Comparison of ENCODE assay signal across 7 cellular contexts in the genomic region with DNA sequence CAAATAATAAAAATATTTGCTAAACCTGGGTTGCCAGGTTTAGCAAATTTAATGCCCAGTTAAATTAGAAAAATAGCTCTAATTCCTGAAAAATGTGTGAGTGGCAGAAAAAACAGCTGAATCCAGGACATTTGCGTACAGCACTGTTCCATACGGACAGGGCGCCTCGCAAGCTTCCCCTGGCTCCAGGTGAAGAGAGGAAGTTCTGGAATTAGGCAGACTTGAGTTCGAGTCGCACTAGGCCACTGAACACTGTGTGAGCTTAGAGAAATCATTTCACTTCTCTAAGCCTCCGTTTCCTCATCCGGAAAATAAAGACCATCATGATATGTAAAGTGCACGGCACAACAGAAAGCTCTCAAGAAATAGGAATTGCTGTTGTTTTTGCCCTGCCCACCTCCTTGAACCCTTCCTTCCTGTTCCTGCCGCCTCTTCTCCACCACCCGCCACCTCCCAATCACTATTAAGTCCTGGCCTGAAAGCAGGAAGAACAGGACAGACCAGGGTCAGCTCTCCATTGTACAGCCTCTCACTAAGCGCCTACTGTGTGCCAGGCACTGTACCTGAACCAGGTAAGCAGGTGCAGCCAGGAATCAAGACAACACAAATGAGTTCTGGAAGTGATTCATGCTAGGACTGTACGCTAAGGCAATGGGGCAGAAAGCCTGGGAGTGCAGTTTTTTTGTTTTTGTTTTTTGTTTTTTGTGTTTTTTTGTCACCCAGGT. TPM values are rescaled to one million over a fixed set of nuclear protein-coding genes. Genes with fewer than 3 reads are reported as not detected.
DNase-seq lines count a peak whose midpoint lies in the region; ATAC-seq and TF ChIP-seq lines count a peak whose summit lies in the region.

No MANE protein-coding gene starts in this region.

- H3K36me3 Mint-ChIP-seq in HFFc6 (ENCODE audit: low read depth) = no peaks in the 10 kb centered on the region
- H3K36me3 Mint-ChIP-seq in stimulated activated memory B cell treated with anti-CD40 and anti-IgM and Interleukin-4, amounts not matched to agents 10 μg/mL and 1 μg/mL and 100 μg/mL, for 72 hours = no peaks in the 10 kb centered on the region

- no peak overlapping the region for H3K27ac Mint-ChIP-seq in HFFc6
- peak overlapping the region; percentile 28 for H3K27ac Mint-ChIP-seq in stimulated activated memory B cell treated with anti-CD40 and anti-IgM and Interleukin-4, amounts not matched to agents 10 μg/mL and 1 μg/mL and 100 μg/mL, for 72 hours

- no peaks in the 10 kb centered on the region for H3K9me3 Mint-ChIP-seq in HFFc6
- H3K9me3 Mint-ChIP-seq in stimulated activated memory B cell treated with anti-CD40 and anti-IgM and Interleukin-4, amounts not matched to agents 10 μg/mL and 1 μg/mL and 100 μg/mL, for 72 hours = no peaks in the 10 kb centered on the region

- no peak for ATAC-seq in stimulated activated memory B cell treated with anti-CD40 and anti-IgM and Interleukin-4, amounts not matched to agents 10 μg/mL and 1 μg/mL and 100 μg/mL, for 72 hours
- ATAC-seq in body of pancreas = no peak

- WGBS in hepatocyte (ENCODE audit: low lambda C conversion rate, missing lambda C conversion rate) = 85% methylated on average over 13 of the region's 13 CpGs
- 35 to 44% methylated on average over 13 of the region's 13 CpGs for WGBS in body of pancreas, 2 donors

- H3K4me3 Mint-ChIP-seq in HFFc6 = peak overlapping the region; percentile 86
- peak overlapping the region; percentile 78 for H3K4me3 Mint-ChIP-seq in stimulated activated memory B cell treated with anti-CD40 and anti-IgM and Interleukin-4, amounts not matched to agents 10 μg/mL and 1 μg/mL and 100 μg/mL, for 72 hours

- peaks cover 22% of the 10 kb centered on the region for H3K79me2 ChIP-seq in hepatocyte

- no peaks in the 10 kb centered on the region for H4K20me1 ChIP-seq in hepatocyte (ENCODE audit: insufficient read depth, poor library complexity, severe bottlenecking)

- no peak for TF ChIP-seq POLR2A in body of pancreas (IDR thresholded peaks at IDR 0.05)

- H3K36me3 ChIP-seq in hepatocyte (replicated peaks; ENCODE audit: insufficient read depth, low read depth) = no peaks in the 10 kb centered on the region
- H3K36me3 ChIP-seq in body of pancreas (replicated peaks in 1 of 2; ENCODE audit: insufficient read depth in 1 of 2, low read depth in 2 of 2) = no peaks in the 10 kb centered on the region

- H2AFZ ChIP-seq in hepatocyte = peak overlapping the region; percentile 54

- intact Hi-C loops in body of pancreas (cut with DNase I) = no loop called here

- H3K27me3 ChIP-seq in hepatocyte (no peaks in the 10 kb centered on the region), body of pancreas (no peaks in the 10 kb centered on the region)

- no peak for DNase-seq in HFFc6
- DNase-seq in hepatocyte (ENCODE audit: low spot score) = no peak
- DNase-seq in NCI-H510A treated with DMSO at 0.1 percent for 48 hours (lab: John Stamatoyannopoulos, UW) = no peak
- no peak for DNase-seq in body of pancreas
- DNase-seq in DMS79 treated with DMSO at 0.1 percent for 48 hours (lab: John Stamatoyannopoulos, UW) = no peak

- H3K27me3 Mint-ChIP-seq in HFFc6 (ENCODE audit: insufficient read depth) = peaks cover 6% of the 10 kb centered on the region
- peaks cover 9% of the 10 kb centered on the region for H3K27me3 Mint-ChIP-seq in stimulated activated memory B cell treated with anti-CD40 and anti-IgM and Interleukin-4, amounts not matched to agents 10 μg/mL and 1 μg/mL and 100 μg/mL, for 72 hours

- no peaks in the 10 kb centered on the region for H3K9me2 ChIP-seq in hepatocyte (replicated peaks; ENCODE audit: insufficient read depth)

- peak overlapping the region; percentile 90 for H3K4me2 ChIP-seq in hepatocyte

- H3K27ac ChIP-seq in hepatocyte (no peak overlapping the region), body of pancreas (peak overlapping the region in 1 of 4 donors; percentile 87)

- H3K4me1 Mint-ChIP-seq in HFFc6 (ENCODE audit: low read depth) = peaks cover 31% of the 10 kb centered on the region
- H3K4me1 Mint-ChIP-seq in stimulated activated memory B cell treated with anti-CD40 and anti-IgM and Interleukin-4, amounts not matched to agents 10 μg/mL and 1 μg/mL and 100 μg/mL, for 72 hours = peaks cover 19% of the 10 kb centered on the region

- TF ChIP-seq CTCF in HFFc6 (IDR thresholded peaks at IDR 0.05) (no peak), WI38 (IDR thresholded peaks at IDR 0.05; ENCODE audit: low read depth, low read length) (no peak), hepatocyte (IDR thresholded peaks at IDR 0.05; ENCODE audit: poor library complexity) (no peak), body of pancreas (IDR thresholded peaks at IDR 0.05) (no peak)

- H3K4me1 ChIP-seq in hepatocyte (ENCODE audit: insufficient read depth) (peaks cover 3% of the 10 kb centered on the region), body of pancreas (peaks cover 45% of the 10 kb centered on the region)

- no peaks in the 10 kb centered on the region for H3K9me3 ChIP-seq in hepatocyte (ENCODE audit: low read depth)
- no peaks in the 10 kb centered on the region for H3K9me3 ChIP-seq in body of pancreas

- peak overlapping the region; percentile 74 for H3K4me3 ChIP-seq in WI38 (ENCODE audit: low read depth, low read length)
- H3K4me3 ChIP-seq in hepatocyte = peak overlapping the region; percentile 23
- H3K4me3 ChIP-seq in body of pancreas = peak overlapping the region in 1 of 2 donors; percentile 62

RNA-seq across cellular contexts. Expression of a gene that starts 0.8 kb away (rescaled TPM):
- total RNA-seq in HFFc6 (2021; fragmentation: NEBNext Ultra II Directional; extraction: Animal tissue kit (Norgen Biotek cat#: 25700)) = 10 to 100 TPM; 11.5 to 15.0 (median 14.0) TPM
- 18.1 and 30.9 TPM in 2 replicates for total RNA-seq in hepatocyte
- polyA plus RNA-seq in hepatocyte = 14.2 and 24.6 TPM in 2 replicates
- 10 to 100 TPM; 20.4 to 31.4 TPM for total RNA-seq in body of pancreas

RNA-seq across cellular contexts. Expression of a gene that starts 36.1 kb away (rescaled TPM):
- 10 to 100 TPM; 54.0 to 80.3 (median 69.8) TPM for total RNA-seq in HFFc6 (2021; fragmentation: NEBNext Ultra II Directional; extraction: Animal tissue kit (Norgen Biotek cat#: 25700))
- total RNA-seq in hepatocyte (5.5 and 9.0 TPM in 2 replicates), body of pancreas (10 to 100 TPM; 23.1 to 41.9 TPM)
- 4.7 and 5.3 TPM in 2 replicates for polyA plus RNA-seq in hepatocyte
